ENCODE assay signal across 16 cellular contexts in genomic region chr18:60668583-60668982, GRCh38.
DNase-seq lines count a peak whose midpoint lies in the region; ATAC-seq and TF ChIP-seq lines count a peak whose summit lies in the region.
"Had no signal": no experiment of that assay in that cellular context is flagged by ENCODE, and none has a peak within 500 bp of the region (broad histone marks: within the 10 kb centered on the region; RNA-seq: fewer than 3 reads in every experiment).

No MANE protein-coding gene starts in this region.

- no TSS peak for BruUV-seq in HCT116 (replicated peaks; lab: Mats Ljungman, UMichigan)

- H3K4me3 Mint-ChIP-seq in endodermal cell: no peak overlapping the region

- no peak overlapping the region for H3K4me2 ChIP-seq in HCT116 (ENCODE audit: low read length)
- no peak overlapping the region for H3K4me2 ChIP-seq in OCI-LY3 (ENCODE audit: low read length)
- H3K4me2 ChIP-seq in smooth muscle cell: no peak overlapping the region
- H3K4me2 ChIP-seq: hepatocyte had no signal

- no peaks in the 10 kb centered on the region for H3K79me2 ChIP-seq in HCT116 (ENCODE audit: insufficient read depth, low read length)
- no peaks in the 10 kb centered on the region for H3K79me2 ChIP-seq in OCI-LY3 (ENCODE audit: low read length)
- H3K79me2 ChIP-seq in smooth muscle cell (ENCODE audit: low read depth): no peaks in the 10 kb centered on the region
- H3K79me2 ChIP-seq: hepatocyte had no signal

- ATAC-seq in HCT116 (no peak), psoas muscle (no peak)
- ATAC-seq: left colon had no signal

- no peaks in the 10 kb centered on the region for H3K9me2 ChIP-seq in HCT116 (ENCODE audit: insufficient read depth)

- H4K20me1 ChIP-seq in HCT116 (ENCODE audit: insufficient read depth) (no peaks in the 10 kb centered on the region), OCI-LY3 (ENCODE audit: insufficient read depth, low read length) (no peaks in the 10 kb centered on the region), smooth muscle cell (ENCODE audit: low read depth) (no peaks in the 10 kb centered on the region)

- no peaks in the 10 kb centered on the region for H3K9me3 Mint-ChIP-seq in endodermal cell

- H3K9me3 ChIP-seq in HCT116 (ENCODE audit: control insufficient read depth in 1 of 2, insufficient read depth in 1 of 2, low read depth in 1 of 2, low read length in 2 of 2) (no peaks in the 10 kb centered on the region), OCI-LY3 (ENCODE audit: insufficient read depth, low read length) (no peaks in the 10 kb centered on the region), endodermal cell (ENCODE audit: control insufficient read depth, low read length) (no peaks in the 10 kb centered on the region), psoas muscle (no peaks in the 10 kb centered on the region), smooth muscle cell (replicated peaks; ENCODE audit: low read depth) (no peaks in the 10 kb centered on the region)
- H3K9me3 ChIP-seq: esophagus muscularis mucosa, MG63 had no signal

- H3K4me1 Mint-ChIP-seq in endodermal cell: no peaks in the 10 kb centered on the region

- H3F3A ChIP-seq in smooth muscle cell (ENCODE audit: low read depth): no peaks in the 10 kb centered on the region

- H3K27ac ChIP-seq in C4-2B (no peak overlapping the region), HCT116 (ENCODE audit: low read depth, low read length) (no peak overlapping the region), OCI-LY3 (ENCODE audit: low read length) (no peak overlapping the region), endodermal cell (ENCODE audit: low read depth, low read length) (no peak overlapping the region), psoas muscle (no peak overlapping the region), smooth muscle cell (ENCODE audit: low read depth) (no peak overlapping the region)
- H3K27ac ChIP-seq: esophagus muscularis mucosa, hepatocyte had no signal

- intact Hi-C loops in HCT116 (cut with micrococcal nuclease): no loop called here
- intact Hi-C loops in psoas muscle (cut with DNase I): no loop called here

- no peaks in the 10 kb centered on the region for H3K36me3 Mint-ChIP-seq in endodermal cell (ENCODE audit: low read depth)

- H3K4me1 ChIP-seq in HCT116 (ENCODE audit: control insufficient read depth in 1 of 2, insufficient read depth in 2 of 2, low read length in 2 of 2) (no peaks in the 10 kb centered on the region), OCI-LY3 (ENCODE audit: low read length) (peaks cover 13% of the 10 kb centered on the region), endodermal cell (ENCODE audit: control insufficient read depth, insufficient read depth, low read length) (no peaks in the 10 kb centered on the region), psoas muscle (no peaks in the 10 kb centered on the region), smooth muscle cell (ENCODE audit: low read depth) (no peaks in the 10 kb centered on the region)
- H3K4me1 ChIP-seq: esophagus muscularis mucosa had no signal

- H3K27me3 ChIP-seq in HCT116 (ENCODE audit: insufficient read depth, low read length) (no peaks in the 10 kb centered on the region), OCI-LY3 (ENCODE audit: low read depth, low read length) (no peaks in the 10 kb centered on the region), endodermal cell (ENCODE audit: control insufficient read depth, insufficient read depth, low read length, poor library complexity, severe bottlenecking) (no peaks in the 10 kb centered on the region), psoas muscle (ENCODE audit: insufficient read depth in 3 of 3, low read length in 2 of 3) (no peaks in the 10 kb centered on the region), smooth muscle cell (ENCODE audit: low read depth) (no peaks in the 10 kb centered on the region)
- H3K27me3 ChIP-seq: esophagus muscularis mucosa, hepatocyte, MG63 had no signal

- POLR2A ChIA-PET in HCT116 (lab: Charles Lee): no interaction called here

- 88 to 97% methylated on average over 4 of the region's 4 CpGs for WGBS in endodermal cell (ENCODE audit: insufficient coverage in 1 of 2, insufficient read length in 1 of 2), 2 experiments
- WGBS in psoas muscle, 3 donors: 81 to 93% (median 84%) methylated on average over 4 of the region's 4 CpGs
- 91% methylated on average over 4 of the region's 4 CpGs for WGBS in smooth muscle cell (ENCODE audit: low lambda C conversion rate)

- H3K27me3 Mint-ChIP-seq in endodermal cell (ENCODE audit: insufficient read depth): no peaks in the 10 kb centered on the region
- H3K27me3 Mint-ChIP-seq: progenitor cell of endocrine pancreas had no signal

- peak; percentile 44 for TF ChIP-seq CTCF in C4-2B (conservative IDR thresholded peaks at IDR 0.05)
- peak in 1 of 3 experiments; percentile 18; a peak in 2 of 6 replicates for TF ChIP-seq CTCF in HCT116 (IDR thresholded peaks at IDR 0.05 in 2 of 3, conservative IDR thresholded peaks at IDR 0.05 in 1 of 3; ENCODE audit: borderline replicate concordance in 1 of 3, insufficient read depth in 1 of 3, low read depth in 2 of 3, low read length in 2 of 3)
- TF ChIP-seq CTCF in OCI-LY3 (IDR thresholded peaks at IDR 0.05; ENCODE audit: low read depth, low read length): peak; percentile 81
- TF ChIP-seq CTCF in endodermal cell (conservative IDR thresholded peaks at IDR 0.05): peak; percentile 56
- no peak for TF ChIP-seq CTCF in psoas muscle (IDR thresholded peaks at IDR 0.05)
- no peak for TF ChIP-seq CTCF in smooth muscle cell (IDR thresholded peaks at IDR 0.05; ENCODE audit: borderline replicate concordance, insufficient read depth, poor library complexity, severe bottlenecking)

- CTCF ChIA-PET in HCT116 (lab: Charles Lee): interaction anchor here (1.3 kb wide), 1 partner anchor 834 kb away, joined by 7 read pairs; no protein-coding TSS in a partner anchor

- TF ChIP-seq RAD21 in HCT116 (IDR thresholded peaks at IDR 0.05; ENCODE audit: low read depth): peak; percentile 49

- no peak overlapping the region for H3K27ac Mint-ChIP-seq in endodermal cell
- H3K27ac Mint-ChIP-seq: progenitor cell of endocrine pancreas had no signal

- TF ChIP-seq POLR2A in HCT116 (IDR thresholded peaks at IDR 0.05; ENCODE audit: borderline replicate concordance, extremely low read depth, insufficient read depth, insufficient read length): no peak

- RAD21 ChIA-PET in HCT116 (lab: Charles Lee; ENCODE audit: low non-redundant PET in 1 of 2, low total read pairs in 2 of 2, uncharacterized antibody in 2 of 2, unreplicated experiment in 2 of 2): no interaction called here

- H3K4me3 ChIP-seq in HCT116 (replicated peaks in 1 of 2; ENCODE audit: low read depth in 1 of 2, low read length in 2 of 2): no peak overlapping the region
- H3K4me3 ChIP-seq in OCI-LY3 (ENCODE audit: low read length): no peak overlapping the region
- no peak overlapping the region for H3K4me3 ChIP-seq in endodermal cell (ENCODE audit: low read length)
- no peak overlapping the region for H3K4me3 ChIP-seq in psoas muscle
- H3K4me3 ChIP-seq in smooth muscle cell: no peak overlapping the region
- H3K4me3 ChIP-seq: esophagus muscularis mucosa, hepatocyte, MG63 had no signal

- H3K9ac ChIP-seq in HCT116 (ENCODE audit: low read length) (no peak overlapping the region), OCI-LY3 (ENCODE audit: low read length) (no peak overlapping the region), endodermal cell (ENCODE audit: extremely low read depth, low read length, poor library complexity, severe bottlenecking) (no peak overlapping the region), smooth muscle cell (ENCODE audit: low read depth) (no peak overlapping the region)

- H2AFZ ChIP-seq in HCT116 (ENCODE audit: low read depth, low read length, poor library complexity, severe bottlenecking): no peak overlapping the region
- no peak overlapping the region for H2AFZ ChIP-seq in OCI-LY3 (ENCODE audit: low read depth, low read length)
- no peak overlapping the region for H2AFZ ChIP-seq in smooth muscle cell (ENCODE audit: low read depth)
- H2AFZ ChIP-seq: hepatocyte had no signal

- H3K36me3 ChIP-seq in HCT116 (ENCODE audit: control insufficient read depth in 1 of 2, insufficient read depth in 2 of 2, low read length in 2 of 2): no peaks in the 10 kb centered on the region
- H3K36me3 ChIP-seq in OCI-LY3 (replicated peaks; ENCODE audit: low read depth, low read length): no peaks in the 10 kb centered on the region
- H3K36me3 ChIP-seq in endodermal cell (ENCODE audit: control insufficient read depth, insufficient read depth, low read length): no peaks in the 10 kb centered on the region
- no peaks in the 10 kb centered on the region for H3K36me3 ChIP-seq in psoas muscle (ENCODE audit: insufficient read depth in 1 of 2, low read depth in 1 of 2)
- H3K36me3 ChIP-seq in smooth muscle cell (ENCODE audit: low read depth): no peaks in the 10 kb centered on the region
- H3K36me3 ChIP-seq: esophagus muscularis mucosa, MG63 had no signal

- DNase-seq in HCT116 (ENCODE audit: low read depth, low spot score) (no peak), endodermal cell (peak; percentile 41), psoas muscle (no peak), CD1c-positive myeloid dendritic cell (ENCODE audit: extremely low spot score) (no peak), smooth muscle cell (lab: John Stamatoyannopoulos, UW; ENCODE audit: unreplicated experiment) (no peak), NCI-H146 (lab: John Stamatoyannopoulos, UW) (no peak)
- DNase-seq: left colon, MG63, NCI-H446 treated with DMSO at 0.1 percent for 48 hours, RPMI8226, T-helper 2 cell had no signal

TF ChIP-seq in HCT116, 20 proteins besides CTCF, POLR2A, EP300 and RAD21:
- TF ChIP-seq ATF3 (IDR thresholded peaks at IDR 0.05) (no peak), EZH2 (IDR thresholded peaks at IDR 0.05) (no peak)

Comparison
In these comparisons a context has a peak if more than half of its experiments do, and no peak if none do; other contexts are left out.
1. CTCF ChIP-seq: peak in C4-2B (single experiment), OCI-LY3 (single experiment) and endodermal cell (single experiment); none in psoas muscle (single experiment) and smooth muscle cell (single experiment).